In the genomic region with DNA sequence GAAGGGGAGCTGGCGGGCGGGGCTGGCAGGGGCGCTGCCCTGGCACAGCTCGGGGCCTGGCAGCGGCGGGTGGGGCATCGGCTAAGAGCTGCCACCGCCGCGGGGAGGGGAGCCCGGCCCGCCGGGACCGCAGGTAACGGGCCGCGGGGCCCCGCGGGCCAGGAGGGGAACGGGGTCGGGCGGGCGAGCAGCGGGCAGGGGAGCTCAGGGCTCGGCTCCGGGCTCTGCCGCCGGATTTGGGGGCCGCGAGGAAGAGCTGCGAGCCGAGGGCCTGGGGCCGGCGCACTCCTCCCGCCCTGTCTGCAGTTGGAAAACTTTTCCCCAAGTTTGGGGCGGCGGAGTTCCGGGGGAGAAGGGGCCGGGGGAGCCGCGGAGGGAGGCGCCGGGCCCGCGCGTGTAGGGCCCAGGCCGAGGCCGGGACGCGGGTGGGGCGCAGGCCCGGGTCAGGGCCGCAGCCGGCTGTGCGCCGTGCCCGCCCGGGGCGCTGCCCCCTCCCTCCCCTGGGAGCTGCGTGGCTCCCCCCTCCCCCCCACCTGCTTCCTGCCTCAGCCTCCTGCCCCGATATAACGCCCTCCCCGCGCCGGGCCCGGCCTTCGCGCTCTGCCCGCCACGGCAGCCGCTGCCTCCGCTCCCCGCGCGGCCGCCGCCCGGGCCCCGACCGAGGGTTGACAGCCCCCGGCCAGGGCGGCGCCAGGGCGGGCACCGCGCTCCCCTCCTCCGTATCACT, we compare ENCODE assay signal across 8 cellular contexts. TPM values are rescaled to one million over a fixed set of nuclear protein-coding genes. Genes with fewer than 3 reads are reported as not detected.
DNase-seq lines count a peak whose midpoint lies in the region; ATAC-seq and TF ChIP-seq lines count a peak whose summit lies in the region.

No MANE protein-coding gene starts in this region.

- H3K9me3 ChIP-seq in lower lobe of right lung (no peaks in the 10 kb centered on the region), thyroid gland (no peaks in the 10 kb centered on the region)

- peak overlapping the region; percentile 69 to 89 (median 80) for H3K4me3 Mint-ChIP-seq in IgD-negative memory B cell

- peak overlapping the region; percentile 87 for H3K27ac ChIP-seq in lower lobe of right lung
- H3K27ac ChIP-seq in thyroid gland: peak overlapping the region; percentile 89 to 91 (median 90)

- peaks cover 4 to 15% (median 15%) of the 10 kb centered on the region in 3 donors for H3K4me1 Mint-ChIP-seq in IgD-negative memory B cell

- peaks cover 38% of the 10 kb centered on the region for H3K27me3 ChIP-seq in lower lobe of right lung (ENCODE audit: low read depth)
- H3K27me3 ChIP-seq in thyroid gland: peaks cover 5% of the 10 kb centered on the region

- H3K36me3 ChIP-seq in lower lobe of right lung: peaks cover 19% of the 10 kb centered on the region
- H3K36me3 ChIP-seq in thyroid gland: peaks cover 0 to 6% of the 10 kb centered on the region in 2 donors

- DNase-seq in AG09309 (ENCODE audit: low read depth) (no peak), astrocyte of the cerebellum (ENCODE audit: low read depth) (no peak), lower lobe of right lung (no peak), thyroid gland (no peak), SKM-1 treated with dmso at 0.1 percent for 144 hours (lab: John Stamatoyannopoulos, UW; ENCODE audit: unreplicated experiment) (no peak), amygdala (lab: John Stamatoyannopoulos, UW) (no peak), SKM-1 (lab: John Stamatoyannopoulos, UW; ENCODE audit: unreplicated experiment) (no peak)

- peaks cover 67% of the 10 kb centered on the region for H3K4me1 ChIP-seq in lower lobe of right lung
- H3K4me1 ChIP-seq in thyroid gland: peaks cover 20 to 73% of the 10 kb centered on the region in 2 donors

- TF ChIP-seq POLR2A in thyroid gland (IDR thresholded peaks at IDR 0.05): no peak

- H3K27me3 Mint-ChIP-seq in IgD-negative memory B cell: peaks cover 12% of the 10 kb centered on the region

- in situ Hi-C loops in astrocyte of the cerebellum (cut with HindIII; ENCODE audit: low sequenced_read_pairs): no loop called here

- H3K9me3 Mint-ChIP-seq in IgD-negative memory B cell: no peaks in the 10 kb centered on the region

- peak in 1 of 2 donors; percentile 2 for ATAC-seq in lower lobe of right lung

- WGBS in thyroid gland, 2 donors: 4 to 5% methylated on average over 7 to 22 of the region's 87 CpGs

- peaks cover 5% of the 10 kb centered on the region for H3K36me3 Mint-ChIP-seq in IgD-negative memory B cell

- TF ChIP-seq CTCF in AG09309 (IDR thresholded peaks at IDR 0.05; ENCODE audit: control insufficient read depth, insufficient read depth, low read depth, low read length, missing control alignments) (no peak), astrocyte of the cerebellum (IDR thresholded peaks at IDR 0.05; ENCODE audit: low read depth, low read length, missing control alignments) (no peak), lower lobe of right lung (IDR thresholded peaks at IDR 0.05) (no peak), thyroid gland (IDR thresholded peaks at IDR 0.05) (no peak)

- H3K4me3 ChIP-seq in AG09309 (ENCODE audit: control insufficient read depth, low read depth, low read length) (peak overlapping the region; percentile 55), astrocyte of the cerebellum (ENCODE audit: low read depth, low read length) (peak overlapping the region; percentile 62), lower lobe of right lung (peak overlapping the region; percentile 67), thyroid gland (replicated peaks in 1 of 3) (peak overlapping the region in 2 of 3 donors; percentile 21 to 58)

- H3K27ac Mint-ChIP-seq in IgD-negative memory B cell: peak overlapping the region in 1 of 3 donors; percentile 79

- intact Hi-C loops in lower lobe of right lung (cut with DNase I): loop anchor here (5.0 kb wide), 1 partner anchor 187 kb away; no protein-coding TSS in a partner anchor
- intact Hi-C loops in thyroid gland (cut with DNase I): loop anchor here (2.0 to 5.0 kb wide), 3 partner anchors 37 to 227 kb away; no protein-coding TSS in a partner anchor

RNA-seq across cellular contexts. Expression of a gene that starts 0.8 kb away (rescaled TPM):
- polyA plus RNA-seq in IgD-negative memory B cell: 0.88 TPM
- 20.6 TPM for total RNA-seq in lower lobe of right lung
- total RNA-seq in thyroid gland: 10 to 100 TPM; 13.3 to 23.2 (median 18.3) TPM

RNA-seq across cellular contexts. Expression of a gene that starts 13.8 kb away (rescaled TPM):
- 62.5 TPM for polyA plus RNA-seq in IgD-negative memory B cell
- 20.3 TPM for total RNA-seq in lower lobe of right lung
- total RNA-seq in thyroid gland: 10 to 100 TPM; 37.6 to 54.1 (median 47.3) TPM

RNA-seq across cellular contexts. Expression of a gene that starts 25.7 kb away (rescaled TPM):
- polyA plus RNA-seq in IgD-negative memory B cell: 34.4 TPM
- total RNA-seq in lower lobe of right lung (38.0 TPM), thyroid gland (10 to 100 TPM; 41.6 to 61.1 (median 49.3) TPM)

RNA-seq across cellular contexts. Expression of a gene that starts 30.5 kb away (rescaled TPM):
- 0.44 TPM for polyA plus RNA-seq in IgD-negative memory B cell
- total RNA-seq in lower lobe of right lung: 5.8 TPM
- total RNA-seq in thyroid gland: 1 to 10 TPM; 1.6 to 4.9 (median 2.5) TPM
